ENCODE assay signal across 11 cellular contexts in genomic region chr4:17521595-17521994, GRCh38. TPM values are rescaled to one million over a fixed set of nuclear protein-coding genes. Genes with fewer than 3 reads are reported as not detected.
"Had no signal": no experiment of that assay in that cellular context is flagged by ENCODE, and none has a peak within 500 bp of the region (broad histone marks: within the 10 kb centered on the region; RNA-seq: fewer than 3 reads in every experiment).

No MANE protein-coding gene starts in this region.

- ATAC-seq: GM23338, HCT116 had no signal

- H3K36me3 ChIP-seq: HAP-1 had no signal

- FAIRE-seq: H54 had no signal

- H3K9ac ChIP-seq: GM23248 had no signal

- H2AFZ ChIP-seq: GM23248, GM23338 had no signal

- DNase-seq: GM23248, GOT3, H7, H9, HCEC 1CT, HFFc6 had no signal

- H3K4me2 ChIP-seq: GM23338 had no signal

- H3K27ac ChIP-seq: GM23248 had no signal

- H3K4me3 ChIP-seq: GM23248, GM23338, HAP-1 had no signal

- H3K4me1 ChIP-seq: HAP-1 had no signal

- H3K9me3 ChIP-seq: HAP-1 had no signal

RNA-seq across cellular contexts. Expression of gene CLRN2, which starts 6.6 kb away (rescaled TPM):
- total RNA-seq: GM23248, GM23338, H4, H7, H9, HFFc6 had no signal
- polyA plus RNA-seq: GM23248, GM23338 had no signal
